In the genomic region with DNA sequence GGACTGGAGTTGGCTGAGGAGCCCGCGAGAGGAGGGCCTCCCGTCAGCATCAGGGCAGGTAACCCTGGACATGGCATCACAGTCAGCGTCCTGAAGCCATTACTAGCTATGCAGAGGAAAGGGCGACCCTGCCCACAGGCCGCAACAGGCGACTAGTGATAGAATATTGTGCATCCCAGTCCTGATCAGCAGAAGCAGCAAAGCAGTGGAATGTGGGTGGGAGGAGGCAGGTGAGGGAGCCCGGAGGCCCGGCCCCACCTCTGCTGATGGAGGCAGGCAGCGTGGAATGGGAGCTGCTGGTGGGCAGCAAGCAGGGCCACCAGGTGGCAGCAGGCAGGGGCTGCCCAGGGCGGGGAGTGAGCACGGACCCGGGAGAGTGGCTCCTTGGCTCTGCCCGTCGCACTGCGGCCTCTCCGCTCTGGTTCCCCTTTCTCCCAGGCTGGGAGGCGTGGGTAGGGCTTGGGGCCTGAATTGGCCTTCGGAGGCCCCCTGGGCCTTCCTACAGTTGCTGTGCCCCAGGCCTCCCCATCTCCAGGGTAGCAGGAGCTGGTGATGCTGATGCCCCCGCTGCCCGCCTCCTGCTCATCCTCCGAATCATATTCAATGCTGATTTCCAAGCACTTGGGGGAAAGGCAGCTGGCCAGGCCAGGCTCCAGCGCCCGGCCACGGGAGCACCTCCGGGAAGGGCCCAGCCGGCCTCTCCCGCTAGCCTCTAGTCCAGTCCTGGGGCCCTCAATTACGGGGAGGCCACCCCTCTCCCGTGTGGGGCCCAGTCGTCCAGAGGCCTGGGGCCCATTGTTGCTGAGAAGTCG, we compare ENCODE assay signal across 1 cellular context.
TF ChIP-seq lines count a peak whose summit lies in the region.

No MANE protein-coding gene starts in this region.

TF ChIP-seq in H1, 55 proteins besides CTCF, POLR2A, EP300 and RAD21:
- no peak for TF ChIP-seq GTF2F1 (IDR thresholded peaks at IDR 0.05; ENCODE audit: borderline replicate concordance, low read depth, low read length)
- no peak for TF ChIP-seq NANOG (IDR thresholded peaks at IDR 0.05; ENCODE audit: insufficient read depth, low read depth, low read length, poor library complexity, severe bottlenecking)
- TF ChIP-seq RXRA (IDR thresholded peaks at IDR 0.05; ENCODE audit: insufficient read depth, low read depth, low read length): no peak
- no peak for TF ChIP-seq CBX5 (IDR thresholded peaks at IDR 0.05; ENCODE audit: low read depth, low read length)
- TF ChIP-seq TCF12 (IDR thresholded peaks at IDR 0.05; ENCODE audit: low read depth, low read length): no peak
- TF ChIP-seq, protein P1, sequence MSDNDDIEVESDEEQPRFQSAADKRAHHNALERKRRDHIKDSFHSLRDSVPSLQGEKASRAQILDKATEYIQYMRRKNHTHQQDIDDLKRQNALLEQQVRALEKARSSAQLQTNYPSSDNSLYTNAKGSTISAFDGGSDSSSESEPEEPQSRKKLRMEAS (IDR thresholded peaks at IDR 0.05): peak; percentile 64; the same call in 1 of the 2 replicates
- TF ChIP-seq, protein P2, sequence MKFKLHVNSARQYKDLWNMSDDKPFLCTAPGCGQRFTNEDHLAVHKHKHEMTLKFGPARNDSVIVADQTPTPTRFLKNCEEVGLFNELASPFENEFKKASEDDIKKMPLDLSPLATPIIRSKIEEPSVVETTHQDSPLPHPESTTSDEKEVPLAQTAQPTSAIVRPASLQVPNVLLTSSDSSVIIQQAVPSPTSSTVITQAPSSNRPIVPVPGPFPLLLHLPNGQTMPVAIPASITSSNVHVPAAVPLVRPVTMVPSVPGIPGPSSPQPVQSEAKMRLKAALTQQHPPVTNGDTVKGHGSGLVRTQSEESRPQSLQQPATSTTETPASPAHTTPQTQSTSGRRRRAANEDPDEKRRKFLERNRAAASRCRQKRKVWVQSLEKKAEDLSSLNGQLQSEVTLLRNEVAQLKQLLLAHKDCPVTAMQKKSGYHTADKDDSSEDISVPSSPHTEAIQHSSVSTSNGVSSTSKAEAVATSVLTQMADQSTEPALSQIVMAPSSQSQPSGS (IDR thresholded peaks at IDR 0.05; ENCODE audit: low read length): no peak
- TF ChIP-seq JUN (IDR thresholded peaks at IDR 0.05; ENCODE audit: low read depth, low read length): no peak
- no peak for TF ChIP-seq EZH2 (IDR thresholded peaks at IDR 0.05; ENCODE audit: low read depth, low read length, severe bottlenecking)
- no peak for TF ChIP-seq CTBP2 (IDR thresholded peaks at IDR 0.05; ENCODE audit: borderline replicate concordance, insufficient read depth, insufficient read length, low read length)
- no peak for TF ChIP-seq SIN3A (conservative IDR thresholded peaks at IDR 0.05 in 1 of 2, IDR thresholded peaks at IDR 0.05 in 1 of 2; ENCODE audit: low read depth in 1 of 2, low read length in 2 of 2)
- TF ChIP-seq CHD2 (IDR thresholded peaks at IDR 0.05; ENCODE audit: low read length): no peak
- TF ChIP-seq BCL11A (IDR thresholded peaks at IDR 0.05; ENCODE audit: low read depth in 2 of 2, low read length in 2 of 2): no peak
- TF ChIP-seq CBX8 (IDR thresholded peaks at IDR 0.05; ENCODE audit: borderline replicate concordance, low read depth, low read length): no peak
- TF ChIP-seq BRCA1 (IDR thresholded peaks at IDR 0.05; ENCODE audit: low read depth, low read length): no peak
- TF ChIP-seq, protein P3, sequence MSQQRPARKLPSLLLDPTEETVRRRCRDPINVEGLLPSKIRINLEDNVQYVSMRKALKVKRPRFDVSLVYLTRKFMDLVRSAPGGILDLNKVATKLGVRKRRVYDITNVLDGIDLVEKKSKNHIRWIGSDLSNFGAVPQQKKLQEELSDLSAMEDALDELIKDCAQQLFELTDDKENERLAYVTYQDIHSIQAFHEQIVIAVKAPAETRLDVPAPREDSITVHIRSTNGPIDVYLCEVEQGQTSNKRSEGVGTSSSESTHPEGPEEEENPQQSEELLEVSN (IDR thresholded peaks at IDR 0.05): no peak
- TF ChIP-seq RFX5 (IDR thresholded peaks at IDR 0.05; ENCODE audit: borderline replicate concordance, low read depth, low read length): no peak
- TF ChIP-seq SP2 (IDR thresholded peaks at IDR 0.05; ENCODE audit: low read length): no peak
- TF ChIP-seq PHF8 (conservative IDR thresholded peaks at IDR 0.05; ENCODE audit: low read depth, low read length): no peak
- TF ChIP-seq TBP (IDR thresholded peaks at IDR 0.05; ENCODE audit: low read depth, low read length): peak; percentile 37; the same call in 1 of the 2 replicates
- TF ChIP-seq HDAC2 (IDR thresholded peaks at IDR 0.05; ENCODE audit: borderline replicate concordance in 1 of 2, low read depth in 2 of 2, low read length in 2 of 2): peak in 1 of 2 experiments; percentile 62; a peak in 1 of 4 replicates
- TF ChIP-seq JUND (IDR thresholded peaks at IDR 0.05; ENCODE audit: low read length): no peak
- TF ChIP-seq CHD1 (IDR thresholded peaks at IDR 0.05; ENCODE audit: low read depth, low read length): no peak
- no peak for TF ChIP-seq NRF1 (IDR thresholded peaks at IDR 0.05; ENCODE audit: low read depth, low read length)
- no peak for TF ChIP-seq ASH2L (IDR thresholded peaks at IDR 0.05; ENCODE audit: low read length)
- TF ChIP-seq CREB1 (IDR thresholded peaks at IDR 0.05): no peak
- TF ChIP-seq YY1 (IDR thresholded peaks at IDR 0.05; ENCODE audit: low read depth, low read length): peak; percentile 69; the same call in 1 of the 2 replicates
- TF ChIP-seq POLR2AphosphoS5 (IDR thresholded peaks at IDR 0.05; ENCODE audit: low read depth, low read length): no peak
- no peak for TF ChIP-seq EGR1 (IDR thresholded peaks at IDR 0.05; ENCODE audit: borderline replicate concordance, low read depth, low read length)
- no peak for TF ChIP-seq RNF2 (IDR thresholded peaks at IDR 0.05; ENCODE audit: borderline replicate concordance, low read depth, low read length, missing control alignments, poor library complexity, severe bottlenecking)
- TF ChIP-seq SAP30 (IDR thresholded peaks at IDR 0.05; ENCODE audit: insufficient read depth, insufficient replicate concordance, low read length): no peak
- no peak for TF ChIP-seq SP1 (IDR thresholded peaks at IDR 0.05; ENCODE audit: low read depth, low read length)
- no peak for TF ChIP-seq SRF (IDR thresholded peaks at IDR 0.05; ENCODE audit: low read depth, low read length)
- TF ChIP-seq KDM1A (IDR thresholded peaks at IDR 0.05; ENCODE audit: borderline replicate concordance, low read length): no peak
- TF ChIP-seq BACH1 (IDR thresholded peaks at IDR 0.05; ENCODE audit: low read length): 0 out of 2 replicates have a peak, but pooled peaks have one; percentile 38
- TF ChIP-seq KDM4A (IDR thresholded peaks at IDR 0.05; ENCODE audit: low read depth, low read length, severe bottlenecking): no peak
- TF ChIP-seq, protein P4, sequence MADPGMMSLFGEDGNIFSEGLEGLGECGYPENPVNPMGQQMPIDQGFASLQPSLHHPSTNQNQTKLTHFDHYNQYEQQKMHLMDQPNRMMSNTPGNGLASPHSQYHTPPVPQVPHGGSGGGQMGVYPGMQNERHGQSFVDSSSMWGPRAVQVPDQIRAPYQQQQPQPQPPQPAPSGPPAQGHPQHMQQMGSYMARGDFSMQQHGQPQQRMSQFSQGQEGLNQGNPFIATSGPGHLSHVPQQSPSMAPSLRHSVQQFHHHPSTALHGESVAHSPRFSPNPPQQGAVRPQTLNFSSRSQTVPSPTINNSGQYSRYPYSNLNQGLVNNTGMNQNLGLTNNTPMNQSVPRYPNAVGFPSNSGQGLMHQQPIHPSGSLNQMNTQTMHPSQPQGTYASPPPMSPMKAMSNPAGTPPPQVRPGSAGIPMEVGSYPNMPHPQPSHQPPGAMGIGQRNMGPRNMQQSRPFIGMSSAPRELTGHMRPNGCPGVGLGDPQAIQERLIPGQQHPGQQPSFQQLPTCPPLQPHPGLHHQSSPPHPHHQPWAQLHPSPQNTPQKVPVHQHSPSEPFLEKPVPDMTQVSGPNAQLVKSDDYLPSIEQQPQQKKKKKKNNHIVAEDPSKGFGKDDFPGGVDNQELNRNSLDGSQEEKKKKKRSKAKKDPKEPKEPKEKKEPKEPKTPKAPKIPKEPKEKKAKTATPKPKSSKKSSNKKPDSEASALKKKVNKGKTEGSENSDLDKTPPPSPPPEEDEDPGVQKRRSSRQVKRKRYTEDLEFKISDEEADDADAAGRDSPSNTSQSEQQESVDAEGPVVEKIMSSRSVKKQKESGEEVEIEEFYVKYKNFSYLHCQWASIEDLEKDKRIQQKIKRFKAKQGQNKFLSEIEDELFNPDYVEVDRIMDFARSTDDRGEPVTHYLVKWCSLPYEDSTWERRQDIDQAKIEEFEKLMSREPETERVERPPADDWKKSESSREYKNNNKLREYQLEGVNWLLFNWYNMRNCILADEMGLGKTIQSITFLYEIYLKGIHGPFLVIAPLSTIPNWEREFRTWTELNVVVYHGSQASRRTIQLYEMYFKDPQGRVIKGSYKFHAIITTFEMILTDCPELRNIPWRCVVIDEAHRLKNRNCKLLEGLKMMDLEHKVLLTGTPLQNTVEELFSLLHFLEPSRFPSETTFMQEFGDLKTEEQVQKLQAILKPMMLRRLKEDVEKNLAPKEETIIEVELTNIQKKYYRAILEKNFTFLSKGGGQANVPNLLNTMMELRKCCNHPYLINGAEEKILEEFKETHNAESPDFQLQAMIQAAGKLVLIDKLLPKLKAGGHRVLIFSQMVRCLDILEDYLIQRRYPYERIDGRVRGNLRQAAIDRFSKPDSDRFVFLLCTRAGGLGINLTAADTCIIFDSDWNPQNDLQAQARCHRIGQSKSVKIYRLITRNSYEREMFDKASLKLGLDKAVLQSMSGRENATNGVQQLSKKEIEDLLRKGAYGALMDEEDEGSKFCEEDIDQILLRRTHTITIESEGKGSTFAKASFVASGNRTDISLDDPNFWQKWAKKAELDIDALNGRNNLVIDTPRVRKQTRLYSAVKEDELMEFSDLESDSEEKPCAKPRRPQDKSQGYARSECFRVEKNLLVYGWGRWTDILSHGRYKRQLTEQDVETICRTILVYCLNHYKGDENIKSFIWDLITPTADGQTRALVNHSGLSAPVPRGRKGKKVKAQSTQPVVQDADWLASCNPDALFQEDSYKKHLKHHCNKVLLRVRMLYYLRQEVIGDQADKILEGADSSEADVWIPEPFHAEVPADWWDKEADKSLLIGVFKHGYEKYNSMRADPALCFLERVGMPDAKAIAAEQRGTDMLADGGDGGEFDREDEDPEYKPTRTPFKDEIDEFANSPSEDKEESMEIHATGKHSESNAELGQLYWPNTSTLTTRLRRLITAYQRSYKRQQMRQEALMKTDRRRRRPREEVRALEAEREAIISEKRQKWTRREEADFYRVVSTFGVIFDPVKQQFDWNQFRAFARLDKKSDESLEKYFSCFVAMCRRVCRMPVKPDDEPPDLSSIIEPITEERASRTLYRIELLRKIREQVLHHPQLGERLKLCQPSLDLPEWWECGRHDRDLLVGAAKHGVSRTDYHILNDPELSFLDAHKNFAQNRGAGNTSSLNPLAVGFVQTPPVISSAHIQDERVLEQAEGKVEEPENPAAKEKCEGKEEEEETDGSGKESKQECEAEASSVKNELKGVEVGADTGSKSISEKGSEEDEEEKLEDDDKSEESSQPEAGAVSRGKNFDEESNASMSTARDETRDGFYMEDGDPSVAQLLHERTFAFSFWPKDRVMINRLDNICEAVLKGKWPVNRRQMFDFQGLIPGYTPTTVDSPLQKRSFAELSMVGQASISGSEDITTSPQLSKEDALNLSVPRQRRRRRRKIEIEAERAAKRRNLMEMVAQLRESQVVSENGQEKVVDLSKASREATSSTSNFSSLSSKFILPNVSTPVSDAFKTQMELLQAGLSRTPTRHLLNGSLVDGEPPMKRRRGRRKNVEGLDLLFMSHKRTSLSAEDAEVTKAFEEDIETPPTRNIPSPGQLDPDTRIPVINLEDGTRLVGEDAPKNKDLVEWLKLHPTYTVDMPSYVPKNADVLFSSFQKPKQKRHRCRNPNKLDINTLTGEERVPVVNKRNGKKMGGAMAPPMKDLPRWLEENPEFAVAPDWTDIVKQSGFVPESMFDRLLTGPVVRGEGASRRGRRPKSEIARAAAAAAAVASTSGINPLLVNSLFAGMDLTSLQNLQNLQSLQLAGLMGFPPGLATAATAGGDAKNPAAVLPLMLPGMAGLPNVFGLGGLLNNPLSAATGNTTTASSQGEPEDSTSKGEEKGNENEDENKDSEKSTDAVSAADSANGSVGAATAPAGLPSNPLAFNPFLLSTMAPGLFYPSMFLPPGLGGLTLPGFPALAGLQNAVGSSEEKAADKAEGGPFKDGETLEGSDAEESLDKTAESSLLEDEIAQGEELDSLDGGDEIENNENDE (IDR thresholded peaks at IDR 0.05; ENCODE audit: insufficient replicate concordance, low read length): no peak
- TF ChIP-seq SP4 (IDR thresholded peaks at IDR 0.05; ENCODE audit: low read length): no peak
- TF ChIP-seq RBBP5 (IDR thresholded peaks at IDR 0.05; ENCODE audit: borderline replicate concordance, low read depth, low read length): no peak
- TF ChIP-seq POU5F1 (IDR thresholded peaks at IDR 0.05; ENCODE audit: low read depth, low read length): no peak
- no peak for TF ChIP-seq TAF7 (optimal IDR thresholded peaks at IDR 0.05; ENCODE audit: borderline replicate concordance, low read depth, low read length)
- TF ChIP-seq ZNF274 (IDR thresholded peaks at IDR 0.05; ENCODE audit: borderline replicate concordance, extremely low read depth, low read length): no peak
- TF ChIP-seq SIRT6 (IDR thresholded peaks at IDR 0.05; ENCODE audit: low read length): no peak
- TF ChIP-seq, protein P5, sequence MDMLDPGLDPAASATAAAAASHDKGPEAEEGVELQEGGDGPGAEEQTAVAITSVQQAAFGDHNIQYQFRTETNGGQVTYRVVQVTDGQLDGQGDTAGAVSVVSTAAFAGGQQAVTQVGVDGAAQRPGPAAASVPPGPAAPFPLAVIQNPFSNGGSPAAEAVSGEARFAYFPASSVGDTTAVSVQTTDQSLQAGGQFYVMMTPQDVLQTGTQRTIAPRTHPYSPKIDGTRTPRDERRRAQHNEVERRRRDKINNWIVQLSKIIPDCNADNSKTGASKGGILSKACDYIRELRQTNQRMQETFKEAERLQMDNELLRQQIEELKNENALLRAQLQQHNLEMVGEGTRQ (IDR thresholded peaks at IDR 0.05; ENCODE audit: low read length): no peak
- no peak for TF ChIP-seq SIX5 (IDR thresholded peaks at IDR 0.05; ENCODE audit: low read depth, low read length)
- TF ChIP-seq SUZ12 (IDR thresholded peaks at IDR 0.05; ENCODE audit: low read length): no peak
- peak; percentile 45; the same call in 1 of the 2 replicates for TF ChIP-seq TEAD4 (IDR thresholded peaks at IDR 0.05; ENCODE audit: low read depth, low read length)
- no peak for TF ChIP-seq CEBPB (IDR thresholded peaks at IDR 0.05; ENCODE audit: low read depth, low read length)
- 0 out of 2 replicates have a peak, but pooled peaks have one; percentile 43 for TF ChIP-seq GABPA (IDR thresholded peaks at IDR 0.05; ENCODE audit: borderline replicate concordance, insufficient read depth, low read length)
- no peak for TF ChIP-seq HDAC6 (IDR thresholded peaks at IDR 0.05; ENCODE audit: low read depth, low read length)
- TF ChIP-seq KDM5A (IDR thresholded peaks at IDR 0.05; ENCODE audit: low read length): no peak
- TF ChIP-seq MAFK (IDR thresholded peaks at IDR 0.05; ENCODE audit: low read depth, low read length): no peak
- TF ChIP-seq, protein P6, sequence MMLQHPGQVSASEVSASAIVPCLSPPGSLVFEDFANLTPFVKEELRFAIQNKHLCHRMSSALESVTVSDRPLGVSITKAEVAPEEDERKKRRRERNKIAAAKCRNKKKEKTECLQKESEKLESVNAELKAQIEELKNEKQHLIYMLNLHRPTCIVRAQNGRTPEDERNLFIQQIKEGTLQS (IDR thresholded peaks at IDR 0.05; ENCODE audit: insufficient read depth, low read depth, low read length): no peak
- no peak for TF ChIP-seq FOSL1 (IDR thresholded peaks at IDR 0.05; ENCODE audit: insufficient read depth, low read depth, low read length)
- TF ChIP-seq TAF1 (IDR thresholded peaks at IDR 0.05; ENCODE audit: low read depth, low read length): 0 out of 2 replicates have a peak, but pooled peaks have one; percentile 23
